In genomic region chr10:121453160-121453559, GRCh38 we compare ENCODE assay signal across 1 cellular context.
TF ChIP-seq lines count a peak whose summit lies in the region.

No MANE protein-coding gene starts in this region.

TF ChIP-seq in SK-N-SH treated with all-trans-retinoic acid at 6 μM for 48 hours, 23 proteins besides CTCF, POLR2A, EP300 and RAD21 (continued from another document):
- no peak for TF ChIP-seq CSRNP3 (CRISPR knock-in tag; IDR thresholded peaks at IDR 0.05)
